1 cellular context compared by ENCODE assay signal in the genomic region with DNA sequence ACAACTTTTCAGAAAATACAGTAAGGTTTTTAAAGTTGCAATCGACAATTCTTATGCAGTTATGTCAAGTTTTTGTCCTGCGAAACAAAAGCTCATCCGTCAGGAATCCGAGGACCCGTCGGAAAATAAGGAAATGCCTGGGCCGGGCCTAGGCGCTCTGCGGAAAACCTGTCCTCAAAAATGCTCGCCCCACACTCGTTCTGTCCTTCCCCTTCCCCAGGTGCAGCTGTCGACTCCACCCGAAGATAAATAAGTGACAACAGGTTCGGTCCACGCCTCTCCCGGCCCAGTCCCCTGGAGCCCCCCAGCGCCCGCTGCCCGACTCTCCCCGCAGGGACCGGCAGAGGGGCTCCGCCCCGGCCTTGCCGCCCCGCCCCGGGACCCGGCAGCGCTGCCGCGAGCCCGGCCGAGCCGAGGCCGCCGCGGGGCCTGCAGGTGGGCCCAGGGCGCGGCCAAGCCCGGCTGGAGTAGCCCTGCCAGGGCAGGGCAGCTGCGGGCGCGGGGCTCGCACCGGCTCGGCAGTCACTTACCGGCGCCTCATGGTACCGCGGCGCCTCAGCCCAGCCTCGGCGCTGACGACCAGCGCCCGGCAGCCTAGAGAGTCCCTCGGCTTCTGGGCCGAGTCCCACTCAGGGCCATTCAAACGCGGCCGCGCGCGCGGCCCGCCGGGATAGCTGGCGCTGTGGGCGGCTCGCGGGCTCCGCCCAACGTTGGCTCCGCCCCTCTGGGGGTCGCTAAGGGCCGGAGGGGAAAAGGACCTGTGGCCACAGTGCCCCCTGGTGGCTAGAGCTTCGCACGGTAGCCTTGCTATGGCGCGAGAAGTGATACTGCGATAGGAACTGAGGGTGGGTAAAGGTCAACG.
A peak's percentile ranks its signal among the peaks of the same experiment; 100 is the strongest.
TF ChIP-seq lines count a peak whose summit lies in the region.

A gene with protein sequence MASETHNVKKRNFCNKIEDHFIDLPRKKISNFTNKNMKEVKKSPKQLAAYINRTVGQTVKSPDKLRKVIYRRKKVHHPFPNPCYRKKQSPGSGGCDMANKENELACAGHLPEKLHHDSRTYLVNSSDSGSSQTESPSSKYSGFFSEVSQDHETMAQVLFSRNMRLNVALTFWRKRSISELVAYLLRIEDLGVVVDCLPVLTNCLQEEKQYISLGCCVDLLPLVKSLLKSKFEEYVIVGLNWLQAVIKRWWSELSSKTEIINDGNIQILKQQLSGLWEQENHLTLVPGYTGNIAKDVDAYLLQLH (minus strand): TSS at position 676 of the 862 bp plus-strand sequence. CDS start 46,420 bp downstream, outside the sequence.

TF ChIP-seq in K562, 482 proteins besides CTCF, POLR2A, EP300 and RAD21 (continued from another document and continues in another):
- TF ChIP-seq, protein P1, sequence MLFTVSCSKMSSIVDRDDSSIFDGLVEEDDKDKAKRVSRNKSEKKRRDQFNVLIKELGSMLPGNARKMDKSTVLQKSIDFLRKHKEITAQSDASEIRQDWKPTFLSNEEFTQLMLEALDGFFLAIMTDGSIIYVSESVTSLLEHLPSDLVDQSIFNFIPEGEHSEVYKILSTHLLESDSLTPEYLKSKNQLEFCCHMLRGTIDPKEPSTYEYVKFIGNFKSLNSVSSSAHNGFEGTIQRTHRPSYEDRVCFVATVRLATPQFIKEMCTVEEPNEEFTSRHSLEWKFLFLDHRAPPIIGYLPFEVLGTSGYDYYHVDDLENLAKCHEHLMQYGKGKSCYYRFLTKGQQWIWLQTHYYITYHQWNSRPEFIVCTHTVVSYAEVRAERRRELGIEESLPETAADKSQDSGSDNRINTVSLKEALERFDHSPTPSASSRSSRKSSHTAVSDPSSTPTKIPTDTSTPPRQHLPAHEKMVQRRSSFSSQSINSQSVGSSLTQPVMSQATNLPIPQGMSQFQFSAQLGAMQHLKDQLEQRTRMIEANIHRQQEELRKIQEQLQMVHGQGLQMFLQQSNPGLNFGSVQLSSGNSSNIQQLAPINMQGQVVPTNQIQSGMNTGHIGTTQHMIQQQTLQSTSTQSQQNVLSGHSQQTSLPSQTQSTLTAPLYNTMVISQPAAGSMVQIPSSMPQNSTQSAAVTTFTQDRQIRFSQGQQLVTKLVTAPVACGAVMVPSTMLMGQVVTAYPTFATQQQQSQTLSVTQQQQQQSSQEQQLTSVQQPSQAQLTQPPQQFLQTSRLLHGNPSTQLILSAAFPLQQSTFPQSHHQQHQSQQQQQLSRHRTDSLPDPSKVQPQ (CRISPR knock-in tag; IDR thresholded peaks at IDR 0.05; ENCODE audit: borderline replicate concordance), result no peak
- peak; percentile 48; the same call in 1 of the 2 replicates for TF ChIP-seq KLF16 (IDR thresholded peaks at IDR 0.05)
- TF ChIP-seq, protein P2, sequence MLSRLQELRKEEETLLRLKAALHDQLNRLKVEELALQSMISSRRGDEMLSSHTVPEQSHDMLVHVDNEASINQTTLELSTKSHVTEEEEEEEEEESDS (CRISPR knock-in tag; IDR thresholded peaks at IDR 0.05), result no peak
- TF ChIP-seq BACH1 (tag; IDR thresholded peaks at IDR 0.05), result no peak
- no peak for TF ChIP-seq RBM39 (optimal IDR thresholded peaks at IDR 0.05; ENCODE audit: low read depth, low read length)
- TF ChIP-seq, protein P3, sequence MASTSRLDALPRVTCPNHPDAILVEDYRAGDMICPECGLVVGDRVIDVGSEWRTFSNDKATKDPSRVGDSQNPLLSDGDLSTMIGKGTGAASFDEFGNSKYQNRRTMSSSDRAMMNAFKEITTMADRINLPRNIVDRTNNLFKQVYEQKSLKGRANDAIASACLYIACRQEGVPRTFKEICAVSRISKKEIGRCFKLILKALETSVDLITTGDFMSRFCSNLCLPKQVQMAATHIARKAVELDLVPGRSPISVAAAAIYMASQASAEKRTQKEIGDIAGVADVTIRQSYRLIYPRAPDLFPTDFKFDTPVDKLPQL (IDR thresholded peaks at IDR 0.05; ENCODE audit: extremely low read depth, insufficient read length), result no peak
- TF ChIP-seq, protein P4, sequence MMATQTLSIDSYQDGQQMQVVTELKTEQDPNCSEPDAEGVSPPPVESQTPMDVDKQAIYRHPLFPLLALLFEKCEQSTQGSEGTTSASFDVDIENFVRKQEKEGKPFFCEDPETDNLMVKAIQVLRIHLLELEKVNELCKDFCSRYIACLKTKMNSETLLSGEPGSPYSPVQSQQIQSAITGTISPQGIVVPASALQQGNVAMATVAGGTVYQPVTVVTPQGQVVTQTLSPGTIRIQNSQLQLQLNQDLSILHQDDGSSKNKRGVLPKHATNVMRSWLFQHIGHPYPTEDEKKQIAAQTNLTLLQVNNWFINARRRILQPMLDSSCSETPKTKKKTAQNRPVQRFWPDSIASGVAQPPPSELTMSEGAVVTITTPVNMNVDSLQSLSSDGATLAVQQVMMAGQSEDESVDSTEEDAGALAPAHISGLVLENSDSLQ (IDR thresholded peaks at IDR 0.05), result no peak
- no peak for TF ChIP-seq ZNF134 (CRISPR knock-in tag; conservative IDR thresholded peaks at IDR 0.05)
- TF ChIP-seq POLR2H (tag; IDR thresholded peaks at IDR 0.05; ENCODE audit: low read depth), result peak; percentile 92
- no peak for TF ChIP-seq ZNF316 (IDR thresholded peaks at IDR 0.05)
- no peak for TF ChIP-seq NFYB (IDR thresholded peaks at IDR 0.05; ENCODE audit: extremely low read depth, insufficient read length)
- no peak for TF ChIP-seq NFIX (CRISPR knock-in tag; IDR thresholded peaks at IDR 0.05; ENCODE audit: low read depth)
- no peak for TF ChIP-seq HOXB6 (CRISPR knock-in tag; IDR thresholded peaks at IDR 0.05; ENCODE audit: borderline replicate concordance)
- no peak for TF ChIP-seq FUS (optimal IDR thresholded peaks at IDR 0.05; ENCODE audit: low read depth, low read length)
- TF ChIP-seq ZNF583 (CRISPR knock-in tag; IDR thresholded peaks at IDR 0.05), result no peak
- no peak for TF ChIP-seq NR2F6 (CRISPR knock-in tag; IDR thresholded peaks at IDR 0.05)
- TF ChIP-seq MXI1 (IDR thresholded peaks at IDR 0.05; ENCODE audit: low read depth, low read length), result no peak
- no peak for TF ChIP-seq BCL6 (CRISPR knock-in tag; IDR thresholded peaks at IDR 0.05)
- TF ChIP-seq ZNF79 (CRISPR knock-in tag; IDR thresholded peaks at IDR 0.05; ENCODE audit: low read depth), result no peak
- TF ChIP-seq, protein P5, sequence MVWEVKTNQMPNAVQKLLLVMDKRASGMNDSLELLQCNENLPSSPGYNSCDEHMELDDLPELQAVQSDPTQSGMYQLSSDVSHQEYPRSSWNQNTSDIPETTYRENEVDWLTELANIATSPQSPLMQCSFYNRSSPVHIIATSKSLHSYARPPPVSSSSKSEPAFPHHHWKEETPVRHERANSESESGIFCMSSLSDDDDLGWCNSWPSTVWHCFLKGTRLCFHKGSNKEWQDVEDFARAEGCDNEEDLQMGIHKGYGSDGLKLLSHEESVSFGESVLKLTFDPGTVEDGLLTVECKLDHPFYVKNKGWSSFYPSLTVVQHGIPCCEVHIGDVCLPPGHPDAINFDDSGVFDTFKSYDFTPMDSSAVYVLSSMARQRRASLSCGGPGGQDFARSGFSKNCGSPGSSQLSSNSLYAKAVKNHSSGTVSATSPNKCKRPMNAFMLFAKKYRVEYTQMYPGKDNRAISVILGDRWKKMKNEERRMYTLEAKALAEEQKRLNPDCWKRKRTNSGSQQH (CRISPR knock-in tag; IDR thresholded peaks at IDR 0.05), result no peak
- TF ChIP-seq, protein P6, sequence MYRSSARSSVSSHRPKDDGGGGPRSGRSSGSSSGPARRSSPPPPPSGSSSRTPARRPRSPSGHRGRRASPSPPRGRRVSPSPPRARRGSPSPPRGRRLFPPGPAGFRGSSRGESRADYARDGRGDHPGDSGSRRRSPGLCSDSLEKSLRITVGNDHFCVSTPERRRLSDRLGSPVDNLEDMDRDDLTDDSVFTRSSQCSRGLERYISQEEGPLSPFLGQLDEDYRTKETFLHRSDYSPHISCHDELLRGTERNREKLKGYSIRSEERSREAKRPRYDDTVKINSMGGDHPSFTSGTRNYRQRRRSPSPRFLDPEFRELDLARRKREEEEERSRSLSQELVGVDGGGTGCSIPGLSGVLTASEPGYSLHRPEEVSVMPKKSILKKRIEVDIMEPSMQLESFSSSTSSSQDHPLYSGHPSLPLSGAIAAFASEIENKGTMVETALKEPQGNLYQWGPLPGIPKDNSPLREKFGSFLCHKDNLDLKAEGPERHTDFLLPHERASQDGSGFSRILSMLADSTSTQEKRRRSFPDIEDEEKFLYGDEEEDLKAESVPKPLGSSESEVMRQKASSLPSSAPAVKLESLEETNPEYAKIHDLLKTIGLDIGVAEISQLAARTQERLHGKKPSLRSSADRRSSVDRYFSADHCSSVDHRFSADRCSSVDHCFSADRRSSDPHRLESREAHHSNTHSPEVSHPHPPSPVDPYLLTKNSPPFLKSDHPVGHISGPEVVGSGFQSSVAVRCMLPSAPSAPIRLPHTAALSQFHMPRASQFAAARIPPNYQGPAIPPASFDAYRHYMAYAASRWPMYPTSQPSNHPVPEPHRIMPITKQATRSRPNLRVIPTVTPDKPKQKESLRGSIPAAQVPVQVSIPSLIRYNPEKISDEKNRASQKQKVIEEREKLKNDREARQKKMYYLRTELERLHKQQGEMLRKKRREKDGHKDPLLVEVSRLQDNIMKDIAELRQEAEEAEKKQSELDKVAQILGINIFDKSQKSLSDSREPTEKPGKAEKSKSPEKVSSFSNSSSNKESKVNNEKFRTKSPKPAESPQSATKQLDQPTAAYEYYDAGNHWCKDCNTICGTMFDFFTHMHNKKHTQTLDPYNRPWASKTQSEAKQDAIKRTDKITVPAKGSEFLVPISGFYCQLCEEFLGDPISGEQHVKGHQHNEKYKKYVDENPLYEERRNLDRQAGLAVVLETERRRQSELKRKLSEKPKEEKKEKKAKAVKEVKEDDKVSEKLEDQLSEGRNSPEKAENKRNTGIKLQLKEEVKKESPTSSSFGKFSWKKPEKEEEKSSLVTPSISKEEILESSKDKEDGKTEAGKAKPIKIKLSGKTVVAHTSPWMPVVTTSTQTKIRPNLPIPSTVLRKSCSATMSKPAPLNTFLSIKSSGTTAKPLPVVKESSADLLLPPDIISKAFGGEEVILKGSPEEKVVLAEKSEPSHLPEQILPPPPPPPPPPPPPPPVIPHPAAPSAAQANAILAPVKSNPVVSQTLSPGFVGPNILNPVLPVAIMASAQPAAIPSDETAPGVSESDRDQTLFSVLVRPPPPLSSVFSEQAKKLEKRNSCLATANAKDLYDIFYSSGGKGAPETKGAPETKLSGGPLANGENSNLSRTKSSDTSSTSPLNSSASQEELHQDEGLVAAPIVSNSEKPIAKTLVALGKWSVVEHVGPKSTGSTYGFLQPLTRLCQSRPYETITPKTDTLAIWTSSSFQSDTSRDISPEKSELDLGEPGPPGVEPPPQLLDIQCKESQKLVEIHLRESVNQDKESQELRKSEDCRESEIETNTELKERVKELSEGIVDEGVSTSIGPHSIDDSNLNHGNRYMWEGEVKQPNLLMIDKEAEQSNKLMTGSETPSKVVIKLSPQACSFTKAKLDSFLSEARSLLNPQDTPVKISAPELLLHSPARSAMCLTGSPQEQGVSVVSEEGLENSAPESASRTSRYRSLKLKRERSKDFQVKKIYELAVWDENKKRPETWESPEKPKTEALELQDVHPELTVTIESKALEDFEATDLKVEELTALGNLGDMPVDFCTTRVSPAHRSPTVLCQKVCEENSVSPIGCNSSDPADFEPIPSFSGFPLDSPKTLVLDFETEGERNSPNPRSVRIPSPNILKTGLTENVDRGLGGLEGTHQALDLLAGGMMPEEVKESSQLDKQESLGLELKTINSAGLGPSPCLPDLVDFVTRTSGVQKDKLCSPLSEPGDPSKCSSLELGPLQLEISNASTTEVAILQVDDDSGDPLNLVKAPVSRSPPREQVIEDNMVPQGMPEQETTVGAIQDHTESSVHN (IDR thresholded peaks at IDR 0.05; ENCODE audit: borderline replicate concordance in 1 of 2, low read depth in 1 of 2), result no peak
- TF ChIP-seq, protein P7, sequence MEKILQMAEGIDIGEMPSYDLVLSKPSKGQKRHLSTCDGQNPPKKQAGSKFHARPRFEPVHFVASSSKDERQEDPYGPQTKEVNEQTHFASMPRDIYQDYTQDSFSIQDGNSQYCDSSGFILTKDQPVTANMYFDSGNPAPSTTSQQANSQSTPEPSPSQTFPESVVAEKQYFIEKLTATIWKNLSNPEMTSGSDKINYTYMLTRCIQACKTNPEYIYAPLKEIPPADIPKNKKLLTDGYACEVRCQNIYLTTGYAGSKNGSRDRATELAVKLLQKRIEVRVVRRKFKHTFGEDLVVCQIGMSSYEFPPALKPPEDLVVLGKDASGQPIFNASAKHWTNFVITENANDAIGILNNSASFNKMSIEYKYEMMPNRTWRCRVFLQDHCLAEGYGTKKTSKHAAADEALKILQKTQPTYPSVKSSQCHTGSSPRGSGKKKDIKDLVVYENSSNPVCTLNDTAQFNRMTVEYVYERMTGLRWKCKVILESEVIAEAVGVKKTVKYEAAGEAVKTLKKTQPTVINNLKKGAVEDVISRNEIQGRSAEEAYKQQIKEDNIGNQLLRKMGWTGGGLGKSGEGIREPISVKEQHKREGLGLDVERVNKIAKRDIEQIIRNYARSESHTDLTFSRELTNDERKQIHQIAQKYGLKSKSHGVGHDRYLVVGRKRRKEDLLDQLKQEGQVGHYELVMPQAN (IDR thresholded peaks at IDR 0.05; ENCODE audit: borderline replicate concordance), result no peak
- no peak for TF ChIP-seq NR4A1 (CRISPR knock-in tag; IDR thresholded peaks at IDR 0.05)
- TF ChIP-seq NR4A1 (tag; IDR thresholded peaks at IDR 0.05), result no peak
- no peak for TF ChIP-seq POLR3G (IDR thresholded peaks at IDR 0.05; ENCODE audit: extremely low read depth, insufficient read length, insufficient replicate concordance)
- TF ChIP-seq TAF15 (IDR thresholded peaks at IDR 0.05; ENCODE audit: low read depth, low read length), result no peak
- no peak for TF ChIP-seq ZC3H4 (CRISPR knock-in tag; IDR thresholded peaks at IDR 0.05; ENCODE audit: borderline replicate concordance)
- TF ChIP-seq, protein P8, sequence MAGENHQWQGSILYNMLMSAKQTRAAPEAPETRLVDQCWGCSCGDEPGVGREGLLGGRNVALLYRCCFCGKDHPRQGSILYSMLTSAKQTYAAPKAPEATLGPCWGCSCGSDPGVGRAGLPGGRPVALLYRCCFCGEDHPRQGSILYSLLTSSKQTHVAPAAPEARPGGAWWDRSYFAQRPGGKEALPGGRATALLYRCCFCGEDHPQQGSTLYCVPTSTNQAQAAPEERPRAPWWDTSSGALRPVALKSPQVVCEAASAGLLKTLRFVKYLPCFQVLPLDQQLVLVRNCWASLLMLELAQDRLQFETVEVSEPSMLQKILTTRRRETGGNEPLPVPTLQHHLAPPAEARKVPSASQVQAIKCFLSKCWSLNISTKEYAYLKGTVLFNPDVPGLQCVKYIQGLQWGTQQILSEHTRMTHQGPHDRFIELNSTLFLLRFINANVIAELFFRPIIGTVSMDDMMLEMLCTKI (IDR thresholded peaks at IDR 0.05; ENCODE audit: partially characterized antibody), result no peak
- TF ChIP-seq, protein P9, sequence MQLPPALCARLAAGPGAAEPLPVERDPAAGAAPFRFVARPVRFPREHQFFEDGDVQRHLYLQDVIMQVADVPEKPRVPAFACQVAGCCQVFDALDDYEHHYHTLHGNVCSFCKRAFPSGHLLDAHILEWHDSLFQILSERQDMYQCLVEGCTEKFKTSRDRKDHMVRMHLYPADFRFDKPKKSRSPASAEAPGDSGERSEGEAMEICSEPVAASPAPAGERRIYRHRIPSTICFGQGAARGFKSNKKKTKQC (CRISPR knock-in tag; IDR thresholded peaks at IDR 0.05), result peak; percentile 40; the same call in 1 of the 2 replicates
- no peak for TF ChIP-seq ZNF212 (CRISPR knock-in tag; IDR thresholded peaks at IDR 0.05)
- TF ChIP-seq JUND (IDR thresholded peaks at IDR 0.05; ENCODE audit: borderline replicate concordance, low read depth, low read length), result peak; percentile 50; the same call in 1 of the 2 replicates
- no peak; the same call in 2 of the 3 replicates for TF ChIP-seq JUND (tag; IDR thresholded peaks at IDR 0.05; ENCODE audit: borderline replicate concordance, low read depth, low read length)
